In genomic region chr3:24683511-24684384, GRCh38 we compare ENCODE assay signal across 1 cellular context.
A peak's percentile ranks its signal among the peaks of the same experiment; 100 is the strongest.
TF ChIP-seq lines count a peak whose summit lies in the region.

No MANE protein-coding gene starts in this region.

TF ChIP-seq in A549, 52 proteins besides CTCF, POLR2A, EP300 and RAD21:
- TF ChIP-seq REST (IDR thresholded peaks at IDR 0.05) (no peak), RARB (CRISPR knock-in tag; IDR thresholded peaks at IDR 0.05) (no peak), KDM5A (IDR thresholded peaks at IDR 0.05) (no peak), E2F6 (IDR thresholded peaks at IDR 0.05; ENCODE audit: borderline replicate concordance, low read depth) (no peak), RFX5 (IDR thresholded peaks at IDR 0.05) (no peak), SMC3 (IDR thresholded peaks at IDR 0.05) (peak; percentile 90), PHF8 (IDR thresholded peaks at IDR 0.05; ENCODE audit: borderline replicate concordance, low read depth) (no peak)
